ENCODE assay signal across 9 cellular contexts in genomic region chr2:42359304-42359749, GRCh38. TPM values are rescaled to one million over a fixed set of nuclear protein-coding genes. Genes with fewer than 3 reads are reported as not detected.
DNase-seq lines count a peak whose midpoint lies in the region; ATAC-seq, FAIRE-seq and TF ChIP-seq lines count a peak whose summit lies in the region.
"Had no signal": no experiment of that assay in that cellular context is flagged by ENCODE, and none has a peak within 500 bp of the region (broad histone marks: within the 10 kb centered on the region; RNA-seq: fewer than 3 reads in every experiment).

No MANE protein-coding gene starts in this region.

- TF ChIP-seq RAD21 in A549 (conservative IDR thresholded peaks at IDR 0.05 in 1 of 2, IDR thresholded peaks at IDR 0.05 in 1 of 2) (no peak), liver (IDR thresholded peaks at IDR 0.05) (no peak)

- no peaks in the 10 kb centered on the region for H3K9me3 Mint-ChIP-seq in activated naive CD4-positive, alpha-beta T cell treated with anti-CD3 and anti-CD28 coated beads, Interleukin-2, amount 50 U/mL, for 72 hours

- H3K9ac ChIP-seq in liver (ENCODE audit: low read depth in 1 of 2, low read length in 2 of 2) = peak overlapping the region in 1 of 2 donors; percentile 93

- POLR2A ChIA-PET in A549 (lab: Yijun Ruan, JAX) = no interaction called here

- H3K4me1 ChIP-seq in A549 (peaks cover 19% of the 10 kb centered on the region), HAP-1 (peaks cover 10% of the 10 kb centered on the region), liver (ENCODE audit: control insufficient read depth in 4 of 4, insufficient read depth in 4 of 4, low read length in 3 of 4) (peaks cover 9 to 57% (median 40%) of the 10 kb centered on the region in 4 donors)

- in situ Hi-C loops in HAP-1 (cut with MboI; ENCODE audit: low sequenced_read_pairs) = loop anchor here (25.0 kb wide), 1 partner anchor 303 kb away; no protein-coding TSS in a partner anchor

- peak overlapping the region; percentile 92 for H3K4me2 ChIP-seq in A549

- no peak for ATAC-seq in A549
- ATAC-seq in activated naive CD4-positive, alpha-beta T cell treated with anti-CD3 and anti-CD28 coated beads, Interleukin-2, amount 50 U/mL, for 72 hours = no peak
- ATAC-seq in left lobe of liver = no peak
- no peak for ATAC-seq in GM18498 (IDR thresholded peaks at IDR 0.05; ENCODE audit: unreplicated experiment)
- ATAC-seq in HG02763 (IDR thresholded peaks at IDR 0.05; ENCODE audit: unreplicated experiment) = no peak

- peaks cover 13 to 18% of the 10 kb centered on the region in 2 donors for H3K36me3 Mint-ChIP-seq in activated naive CD4-positive, alpha-beta T cell treated with anti-CD3 and anti-CD28 coated beads, Interleukin-2, amount 50 U/mL, for 72 hours

- TF ChIP-seq CTCF in A549 (IDR thresholded peaks at IDR 0.05) (no peak), liver (IDR thresholded peaks at IDR 0.05; ENCODE audit: low read depth, low read length, missing input control) (no peak)

- FAIRE-seq in A549 (lab: Jason Lieb, UNC) = no peak

- peak overlapping the region; percentile 95 to 97 for H3K27ac Mint-ChIP-seq in activated naive CD4-positive, alpha-beta T cell treated with anti-CD3 and anti-CD28 coated beads, Interleukin-2, amount 50 U/mL, for 72 hours

- peak overlapping the region; percentile 88 to 95 for H3K27ac ChIP-seq in A549
- H3K27ac ChIP-seq in liver (ENCODE audit: low read depth in 1 of 2, low read length in 2 of 2) = peak overlapping the region; percentile 94 to 99

- H3K27me3 ChIP-seq in HAP-1 (ENCODE audit: low read depth) (no peaks in the 10 kb centered on the region), liver (ENCODE audit: control insufficient read depth in 4 of 4, insufficient read depth in 4 of 4, low read length in 3 of 4) (no peaks in the 10 kb centered on the region)

- TF ChIP-seq POLR2A in A549 (IDR thresholded peaks at IDR 0.05; ENCODE audit: low read length) = no peak

- no peak for TF ChIP-seq EP300 in A549 (IDR thresholded peaks at IDR 0.05)

- H3K9me3 ChIP-seq in A549 (no peaks in the 10 kb centered on the region), HAP-1 (no peaks in the 10 kb centered on the region), liver (ENCODE audit: control insufficient read depth in 4 of 4, low read length in 3 of 4) (no peaks in the 10 kb centered on the region)

- H3K4me3 ChIP-seq in A549 (peak overlapping the region; percentile 95), HAP-1 (peak overlapping the region; percentile 96), liver (ENCODE audit: low read depth in 1 of 3, low read length in 3 of 3) (peak overlapping the region; percentile 11 to 88 (median 80))

- CTCF ChIA-PET in A549 (lab: Yijun Ruan, JAX) = interaction anchor here (1.0 to 1.9 kb wide), 2 partner anchors 13 to 31 kb away, joined by 3 to 4 read pairs; no protein-coding TSS in a partner anchor

- no peak for DNase-seq in A549 (ENCODE audit: low read depth in 1 of 2, low spot score in 1 of 2)
- no peak for DNase-seq in HAP-1 (ENCODE audit: low spot score in 2 of 2)
- DNase-seq in activated naive CD4-positive, alpha-beta T cell treated with anti-CD3 and anti-CD28 coated beads, Interleukin-2, amount 50 U/mL, for 72 hours (ENCODE audit: low spot score in 2 of 2) = no peak
- no peak for DNase-seq in left lobe of liver (ENCODE audit: low spot score)
- DNase-seq in NCI-H146 treated with DMSO at 0.1 percent for 48 hours (lab: John Stamatoyannopoulos, UW; ENCODE audit: unreplicated experiment) = no peak
- DNase-seq: NCI-H1417 treated with DMSO at 0.1 percent for 48 hours had no signal

- H3K36me3 ChIP-seq in HAP-1 (replicated peaks) (no peaks in the 10 kb centered on the region; the same call in 1 of the 2 replicates), liver (ENCODE audit: control insufficient read depth in 4 of 4, insufficient read depth in 3 of 4, low read depth in 1 of 4, low read length in 3 of 4) (no peaks in the 10 kb centered on the region)

- WGBS in A549 (ENCODE audit: missing lambda C conversion rate) = 59% methylated on average over 2 of the region's 2 CpGs
- WGBS in liver = 23% methylated on average over 2 of the region's 2 CpGs

TF ChIP-seq in A549, 52 proteins besides CTCF, POLR2A, EP300 and RAD21:
- no peak for TF ChIP-seq POLR2AphosphoS2 (conservative IDR thresholded peaks at IDR 0.05; ENCODE audit: low read length)
- TF ChIP-seq JUN (IDR thresholded peaks at IDR 0.05) = no peak
- no peak for TF ChIP-seq HOXA7 (CRISPR knock-in tag; IDR thresholded peaks at IDR 0.05)
- no peak for TF ChIP-seq ESRRA (IDR thresholded peaks at IDR 0.05; ENCODE audit: borderline replicate concordance, low read length)
- no peak for TF ChIP-seq HOXB13 (CRISPR knock-in tag; IDR thresholded peaks at IDR 0.05; ENCODE audit: low read depth)
- TF ChIP-seq MAFK (IDR thresholded peaks at IDR 0.05; ENCODE audit: partially characterized antibody) = no peak
- no peak for TF ChIP-seq HDAC2 (IDR thresholded peaks at IDR 0.05)
- no peak for TF ChIP-seq GATA3 (IDR thresholded peaks at IDR 0.05; ENCODE audit: borderline replicate concordance)
- no peak for TF ChIP-seq CEBPB (IDR thresholded peaks at IDR 0.05)

TF ChIP-seq in liver, 16 proteins besides CTCF, POLR2A, EP300 and RAD21:
- TF ChIP-seq REST (IDR thresholded peaks at IDR 0.05) (no peak), ATF3 (IDR thresholded peaks at IDR 0.05) (no peak), JUND (IDR thresholded peaks at IDR 0.05) (no peak), ZBTB33 (IDR thresholded peaks at IDR 0.05) (no peak), RXRA (IDR thresholded peaks at IDR 0.05) (no peak)

RNA-seq across cellular contexts. Expression of gene COX7A2L, which starts 1.7 kb away (rescaled TPM):
- 219 and 258 TPM in 2 replicates for polyA plus RNA-seq in A549 (2011; rRNA removed)
- polyA plus RNA-seq in A549 (2012; cell fraction: cytosol; rRNA removed) = 80.0 and 83.8 TPM in 2 replicates
- polyA plus RNA-seq in A549 (2012; cell fraction: nucleus; rRNA removed) = 29.7 and 52.2 TPM in 2 replicates
- 126 to 130 TPM (median 127 TPM) in 3 replicates for polyA plus RNA-seq in A549 (2017; fragmentation: RNase III; extraction: RNeasy Plus Mini Kit Qiagen cat#74134 plus additional on column Dnase treatment)
- polyA minus RNA-seq in A549 (2011; rRNA and poly(A)+ RNA removed) = 83.2 and 85.8 TPM in 2 replicates
- 100 to 1,000 TPM in 1 of 2 donors, 10 to 100 TPM in 1; 82.8 to 122 TPM for total RNA-seq in activated naive CD4-positive, alpha-beta T cell treated with anti-CD3 and anti-CD28 coated beads, Interleukin-2, amount 50 U/mL, for 72 hours
- total RNA-seq in liver = 100 to 1,000 TPM in 1 of 2 donors, 10 to 100 TPM in 1; 55.0 to 102 TPM
- 10 to 100 TPM; 62.5 to 91.4 TPM for polyA plus RNA-seq in liver
- 38.5 TPM for total RNA-seq in left lobe of liver
